Comparison of ENCODE assay signal across 31 cellular contexts in genomic region chr6:165972139-165972802, GRCh38.
"Had no signal": no experiment of that assay in that cellular context is flagged by ENCODE, and none has a peak within 500 bp of the region (broad histone marks: within the 10 kb centered on the region; RNA-seq: fewer than 3 reads in every experiment).

No MANE protein-coding gene starts in this region.

- H3K9me3 Mint-ChIP-seq: activated CD4-positive, alpha-beta memory T cell treated with anti-CD3 and anti-CD28 coated beads for 36 hours; activated CD4-positive, alpha-beta T cell treated with anti-CD3 and anti-CD28 coated beads, Interleukin-2, amount 10 ng/mL, durations not matched to agents 24 days and 14 days; activated naive CD4-positive, alpha-beta T cell treated with anti-CD3 and anti-CD28 coated beads for 36 hours; activated naive CD4-positive, alpha-beta T cell treated with anti-CD3 and anti-CD28 coated beads, Interleukin-2, amount 50 U/mL, for 24 hours; activated naive CD8-positive, alpha-beta T cell treated with anti-CD3 and anti-CD28 coated beads for 36 hours; activated naive CD8-positive, alpha-beta T cell treated with anti-CD3 and anti-CD28 coated beads, Interleukin-2, amount 50 U/mL, for 24 hours; activated T-helper 1 cell treated with anti-CD3 and anti-CD28 coated beads, Interleukin-12 subunit alpha, Interleukin-12 subunit beta, Interleukin-2, Interleukin-4 antibody, amounts not matched to agents 30 ng/mL and 10 ng/mL and 1 ng/mL, durations not matched to agents 14 hours and 24 hours and 36 hours; activated T-helper 2 cell treated with anti-CD3 and anti-CD28 coated beads, Interferon-gamma antibody, Interleukin-2, Interleukin-4, amounts not matched to agents 10 μg/mL and 5 μg/mL and 100 μg/mL, durations not matched to agents 14 hours and 24 hours and 36 hours had no signal

- H3K27ac ChIP-seq: body of pancreas, colonic mucosa, epithelial cell of prostate, esophagus squamous epithelium, gastroesophageal sphincter, heart right ventricle had no signal

- H3K4me3 Mint-ChIP-seq: activated CD4-positive, alpha-beta memory T cell treated with anti-CD3 and anti-CD28 coated beads for 36 hours; activated CD4-positive, alpha-beta T cell treated with anti-CD3 and anti-CD28 coated beads for 36 hours; activated CD4-positive, alpha-beta T cell treated with anti-CD3 and anti-CD28 coated beads, Interleukin-2, amount 10 ng/mL, durations not matched to agents 24 days and 14 days; activated CD8-positive, alpha-beta memory T cell treated with anti-CD3 and anti-CD28 coated beads, Interleukin-2, amount 10 ng/mL, durations not matched to agents 7 days and 5 days; activated CD8-positive, alpha-beta T cell treated with anti-CD3 and anti-CD28 coated beads, Interleukin-2, amount 10 ng/mL, durations not matched to agents 7 days and 5 days; activated naive CD4-positive, alpha-beta T cell treated with anti-CD3 and anti-CD28 coated beads for 36 hours; activated naive CD4-positive, alpha-beta T cell treated with anti-CD3 and anti-CD28 coated beads, Interleukin-2, amount 50 U/mL, for 24 hours; activated naive CD8-positive, alpha-beta T cell treated with anti-CD3 and anti-CD28 coated beads for 36 hours; activated naive CD8-positive, alpha-beta T cell treated with anti-CD3 and anti-CD28 coated beads, Interleukin-2, amount 50 U/mL, for 24 hours; activated T-helper 1 cell treated with anti-CD3 and anti-CD28 coated beads, Interleukin-12 subunit alpha, Interleukin-12 subunit beta, Interleukin-2, Interleukin-4 antibody, amounts not matched to agents 30 ng/mL and 10 ng/mL and 1 ng/mL, durations not matched to agents 14 hours and 24 hours and 36 hours had no signal

- ATAC-seq: activated CD4-positive, alpha-beta T cell treated with anti-CD3 and anti-CD28 coated beads for 36 hours; activated CD8-positive, alpha-beta memory T cell treated with anti-CD3 and anti-CD28 coated beads, Interleukin-2, amount 10 ng/mL, durations not matched to agents 7 days and 5 days; activated CD8-positive, alpha-beta T cell treated with anti-CD3 and anti-CD28 coated beads, Interleukin-2, amount 10 ng/mL, durations not matched to agents 7 days and 5 days; activated naive CD8-positive, alpha-beta T cell treated with anti-CD3 and anti-CD28 coated beads, Interleukin-2, amount 50 U/mL, for 24 hours; body of pancreas; gastroesophageal sphincter; heart right ventricle had no signal

- H3K27me3 ChIP-seq: adrenal gland, body of pancreas, colonic mucosa, esophagus squamous epithelium, gastroesophageal sphincter, heart right ventricle had no signal

- H3K27ac Mint-ChIP-seq: activated CD4-positive, alpha-beta memory T cell treated with anti-CD3 and anti-CD28 coated beads for 36 hours; activated CD4-positive, alpha-beta T cell treated with anti-CD3 and anti-CD28 coated beads for 36 hours; activated CD4-positive, alpha-beta T cell treated with anti-CD3 and anti-CD28 coated beads, Interleukin-2, amount 10 ng/mL, durations not matched to agents 24 days and 14 days; activated CD8-positive, alpha-beta memory T cell treated with anti-CD3 and anti-CD28 coated beads, Interleukin-2, amount 10 ng/mL, durations not matched to agents 7 days and 5 days; activated CD8-positive, alpha-beta T cell treated with anti-CD3 and anti-CD28 coated beads, Interleukin-2, amount 10 ng/mL, durations not matched to agents 7 days and 5 days; activated naive CD4-positive, alpha-beta T cell treated with anti-CD3 and anti-CD28 coated beads for 36 hours; activated naive CD4-positive, alpha-beta T cell treated with anti-CD3 and anti-CD28 coated beads, Interleukin-2, amount 50 U/mL, for 24 hours; activated naive CD8-positive, alpha-beta T cell treated with anti-CD3 and anti-CD28 coated beads for 36 hours; activated naive CD8-positive, alpha-beta T cell treated with anti-CD3 and anti-CD28 coated beads, Interleukin-2, amount 50 U/mL, for 24 hours; activated T-helper 1 cell treated with anti-CD3 and anti-CD28 coated beads, Interleukin-12 subunit alpha, Interleukin-12 subunit beta, Interleukin-2, Interleukin-4 antibody, amounts not matched to agents 30 ng/mL and 10 ng/mL and 1 ng/mL, durations not matched to agents 14 hours and 24 hours and 36 hours; activated T-helper 2 cell treated with anti-CD3 and anti-CD28 coated beads, Interferon-gamma antibody, Interleukin-2, Interleukin-4, amounts not matched to agents 10 μg/mL and 5 μg/mL and 100 μg/mL, durations not matched to agents 14 hours and 24 hours and 36 hours had no signal

- H3K36me3 Mint-ChIP-seq: activated CD4-positive, alpha-beta memory T cell treated with anti-CD3 and anti-CD28 coated beads for 36 hours; activated CD8-positive, alpha-beta memory T cell treated with anti-CD3 and anti-CD28 coated beads, Interleukin-2, amount 10 ng/mL, durations not matched to agents 7 days and 5 days; activated naive CD4-positive, alpha-beta T cell treated with anti-CD3 and anti-CD28 coated beads, Interleukin-2, amount 50 U/mL, for 24 hours; activated naive CD8-positive, alpha-beta T cell treated with anti-CD3 and anti-CD28 coated beads for 36 hours had no signal

- H3K4me1 ChIP-seq: adrenal gland, body of pancreas, colonic mucosa, esophagus squamous epithelium, gastroesophageal sphincter had no signal

- DNase-seq: activated CD4-positive, alpha-beta memory T cell treated with anti-CD3 and anti-CD28 coated beads for 36 hours; activated CD4-positive, alpha-beta T cell treated with anti-CD3 and anti-CD28 coated beads for 36 hours; activated CD4-positive, alpha-beta T cell treated with anti-CD3 and anti-CD28 coated beads, Interleukin-2, amount 10 ng/mL, durations not matched to agents 24 days and 14 days; activated CD4-positive, CD25-positive, alpha-beta regulatory T cell; activated CD4-positive, CD25-positive, alpha-beta regulatory T cell treated with anti-CD3 and anti-CD28 coated beads, Interleukin-2, amount 50 U/mL, for 72 hours; activated CD8-positive, alpha-beta memory T cell treated with anti-CD3 and anti-CD28 coated beads, Interleukin-2, amount 10 ng/mL, durations not matched to agents 7 days and 5 days; activated CD8-positive, alpha-beta memory T cell treated with anti-CD3 and anti-CD28 coated beads, Interleukin-2, amount 50 U/mL, for 4 hours; activated CD8-positive, alpha-beta T cell treated with anti-CD3 and anti-CD28 coated beads, Interleukin-2, amount 10 ng/mL, durations not matched to agents 7 days and 5 days; activated effector memory CD4-positive, alpha-beta T cell treated with anti-CD3 and anti-CD28 coated beads, Interleukin-2, amount 50 U/mL, for 16 hours; activated naive CD4-positive, alpha-beta T cell treated with anti-CD3 and anti-CD28 coated beads for 36 hours; activated naive CD8-positive, alpha-beta T cell treated with anti-CD3 and anti-CD28 coated beads for 36 hours; activated naive CD8-positive, alpha-beta T cell treated with anti-CD3 and anti-CD28 coated beads, Interleukin-2, amount 50 U/mL, for 24 hours; activated T-cell treated with anti-CD3 and anti-CD28 coated beads, Interleukin-2, amount 50 U/mL, for 1 hour; activated T-cell treated with anti-CD3 and anti-CD28 coated beads, Interleukin-2, amount 50 U/mL, for 48 hours; adrenal gland; amygdala; aorta; body of pancreas; colonic mucosa; effector CD8-positive, alpha-beta T cell; esophagus squamous epithelium; foreskin melanocyte; heart right ventricle; T-helper 2 cell had no signal

- H3K36me3 ChIP-seq: adrenal gland, colonic mucosa, esophagus squamous epithelium, gastroesophageal sphincter, heart right ventricle had no signal

- H3K9me3 ChIP-seq: adrenal gland, body of pancreas, colonic mucosa, esophagus squamous epithelium, gastroesophageal sphincter, heart right ventricle had no signal

- H3K27me3 Mint-ChIP-seq: activated CD4-positive, alpha-beta T cell treated with anti-CD3 and anti-CD28 coated beads, Interleukin-2, amount 10 ng/mL, durations not matched to agents 24 days and 14 days; activated naive CD4-positive, alpha-beta T cell treated with anti-CD3 and anti-CD28 coated beads, Interleukin-2, amount 50 U/mL, for 24 hours; activated naive CD8-positive, alpha-beta T cell treated with anti-CD3 and anti-CD28 coated beads for 36 hours had no signal

- FAIRE-seq: endometrium, endothelial cell of umbilical vein had no signal

- H3K4me1 Mint-ChIP-seq: activated CD4-positive, alpha-beta T cell treated with anti-CD3 and anti-CD28 coated beads for 36 hours; activated CD4-positive, alpha-beta T cell treated with anti-CD3 and anti-CD28 coated beads, Interleukin-2, amount 10 ng/mL, durations not matched to agents 24 days and 14 days; activated CD8-positive, alpha-beta memory T cell treated with anti-CD3 and anti-CD28 coated beads, Interleukin-2, amount 10 ng/mL, durations not matched to agents 7 days and 5 days; activated naive CD4-positive, alpha-beta T cell treated with anti-CD3 and anti-CD28 coated beads, Interleukin-2, amount 50 U/mL, for 24 hours; activated naive CD8-positive, alpha-beta T cell treated with anti-CD3 and anti-CD28 coated beads for 36 hours; activated naive CD8-positive, alpha-beta T cell treated with anti-CD3 and anti-CD28 coated beads, Interleukin-2, amount 50 U/mL, for 24 hours had no signal

- H3K4me3 ChIP-seq: adrenal gland, body of pancreas, colonic mucosa, esophagus squamous epithelium, gastroesophageal sphincter, heart right ventricle had no signal
